8 cellular contexts compared by ENCODE assay signal in genomic region chr14:75295491-75296338, GRCh38. TPM values are rescaled to one million over a fixed set of nuclear protein-coding genes. Genes with fewer than 3 reads are reported as not detected.
A peak's percentile ranks its signal among the peaks of the same experiment; 100 is the strongest.
DNase-seq lines count a peak whose midpoint lies in the region; ATAC-seq, FAIRE-seq and TF ChIP-seq lines count a peak whose summit lies in the region.

No MANE protein-coding gene starts in this region.

- H3K9ac ChIP-seq in HUES6 (ENCODE audit: low read length): peak overlapping the region; percentile 93
- peak overlapping the region; percentile 49 to 74 for H3K9ac ChIP-seq in stomach smooth muscle (ENCODE audit: low read length in 2 of 2)

- H3K4me1 ChIP-seq in HUES6 (ENCODE audit: control insufficient read depth, insufficient read depth, low read length): peaks cover 16% of the 10 kb centered on the region
- H3K4me1 ChIP-seq in stomach smooth muscle (ENCODE audit: control insufficient read depth, insufficient read depth, low read length): peaks cover 18% of the 10 kb centered on the region

- FAIRE-seq in D721Med (lab: Jason Lieb, UNC): no peak

- H3K4me3 Mint-ChIP-seq in naive thymus-derived CD8-positive, alpha-beta T cell: peak overlapping the region; percentile 77 to 96 (median 90)

- H3K9me3 ChIP-seq in HUES6 (ENCODE audit: control insufficient read depth, insufficient read depth, low read depth, low read length): no peaks in the 10 kb centered on the region
- no peaks in the 10 kb centered on the region for H3K9me3 ChIP-seq in stomach smooth muscle (ENCODE audit: control insufficient read depth in 2 of 2, low read length in 2 of 2)

- H3K9me3 Mint-ChIP-seq in naive thymus-derived CD8-positive, alpha-beta T cell: no peaks in the 10 kb centered on the region

- no peaks in the 10 kb centered on the region for H3K27me3 Mint-ChIP-seq in naive thymus-derived CD8-positive, alpha-beta T cell

- TF ChIP-seq CTCF in D721Med (IDR thresholded peaks at IDR 0.05; ENCODE audit: insufficient read depth, missing control alignments): peak; percentile 95

- POLR2A ChIA-PET in naive thymus-derived CD8-positive, alpha-beta T cell (lab: Charles Lee): interaction anchor here (0.6 to 3.4 kb wide), 9 partner anchors 14 to 168 kb away, joined by 3 to 15 read pairs (median 4); partner anchors contain the start of genes FOS, NEK9 and TMED10

- ATAC-seq in naive thymus-derived CD8-positive, alpha-beta T cell: peak; percentile 22 to 25
- no peak for ATAC-seq in HG03354 (IDR thresholded peaks at IDR 0.05; ENCODE audit: poor library complexity, severe bottlenecking, unreplicated experiment)

- H3K4me3 ChIP-seq in HUES6 (ENCODE audit: low read depth, low read length) (peak overlapping the region; percentile 73), stomach smooth muscle (ENCODE audit: low read length in 2 of 2) (peak overlapping the region; percentile 75 to 80)

- H3K27me3 ChIP-seq in HUES6 (ENCODE audit: control insufficient read depth, insufficient read depth, low read length) (no peaks in the 10 kb centered on the region), stomach smooth muscle (ENCODE audit: control insufficient read depth in 1 of 2, insufficient read depth in 2 of 2, low read length in 2 of 2) (no peaks in the 10 kb centered on the region)

- peaks cover 9 to 23% (median 17%) of the 10 kb centered on the region in 4 donors for H3K4me1 Mint-ChIP-seq in naive thymus-derived CD8-positive, alpha-beta T cell

- H3K27ac ChIP-seq in HUES6 (ENCODE audit: low read depth, low read length): peak overlapping the region; percentile 76; the same call in 1 of the 2 replicates
- H3K27ac ChIP-seq in stomach smooth muscle (ENCODE audit: low read length): peak overlapping the region; percentile 84

- DNase-seq in D721Med (ENCODE audit: insufficient read length, low spot score): no peak
- peak; percentile 52 for DNase-seq in RPMI7951 (ENCODE audit: low read depth)
- DNase-seq in activated T-helper 9 cell treated with anti-CD3 and anti-CD28 coated beads, Interleukin-2, amount 50 U/mL, for 16 hours (ENCODE audit: low read depth): peak; percentile 67
- DNase-seq in fibroblast of peridontal ligament (ENCODE audit: extremely low read depth): peak; percentile 77
- DNase-seq in naive thymus-derived CD8-positive, alpha-beta T cell: peak; percentile 63 to 84 (median 74)

- no peaks in the 10 kb centered on the region for H3K36me3 Mint-ChIP-seq in naive thymus-derived CD8-positive, alpha-beta T cell

- peak overlapping the region; percentile 70 to 98 (median 96) for H3K27ac Mint-ChIP-seq in naive thymus-derived CD8-positive, alpha-beta T cell

- H3K36me3 ChIP-seq in HUES6 (ENCODE audit: control insufficient read depth, insufficient read depth, low read length) (no peaks in the 10 kb centered on the region), stomach smooth muscle (ENCODE audit: control insufficient read depth in 2 of 2, insufficient read depth in 2 of 2, low read length in 2 of 2) (no peaks in the 10 kb centered on the region)

RNA-seq across cellular contexts. Expression of gene FOS, which starts 17.1 kb away (rescaled TPM):
- total RNA-seq in RPMI7951 (2014; rRNA removed; shearing (Covaris generic)): 6.9 and 7.7 TPM in 2 replicates
- 1 to 10 TPM; 9.4 to 9.6 TPM for total RNA-seq in naive thymus-derived CD8-positive, alpha-beta T cell
- 100 to 1,000 TPM in 2 of 3 donors, 10 to 100 TPM in 1; 80.3 to 510 (median 252) TPM for polyA plus RNA-seq in naive thymus-derived CD8-positive, alpha-beta T cell
